ENCODE assay signal across 24 cellular contexts in the genomic region with DNA sequence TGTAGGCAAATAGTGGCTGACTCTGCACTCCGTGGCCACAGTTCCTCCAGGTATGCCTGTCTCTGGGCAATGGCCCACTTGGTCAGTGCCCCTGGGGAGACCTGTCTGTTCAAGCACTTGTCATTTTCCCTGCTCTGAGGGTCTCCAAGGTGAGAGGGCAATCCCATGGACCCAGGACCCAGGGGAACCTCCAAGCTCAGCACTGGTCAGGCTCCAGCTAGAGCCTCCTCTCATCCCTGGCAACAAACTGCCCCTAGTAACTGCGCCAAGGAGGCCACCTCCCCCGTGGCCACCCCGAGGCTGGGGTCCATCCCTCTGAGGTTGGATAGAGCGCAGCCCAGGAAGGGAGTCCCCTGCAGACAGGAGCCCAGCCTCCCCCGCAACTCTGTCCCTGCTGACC. TPM values are rescaled to one million over a fixed set of nuclear protein-coding genes. Genes with fewer than 3 reads are reported as not detected.
A peak's percentile ranks its signal among the peaks of the same experiment; 100 is the strongest.
DNase-seq lines count a peak whose midpoint lies in the region; ATAC-seq and TF ChIP-seq lines count a peak whose summit lies in the region.
"Had no signal": no experiment of that assay in that cellular context is flagged by ENCODE, and none has a peak within 500 bp of the region (broad histone marks: within the 10 kb centered on the region; RNA-seq: fewer than 3 reads in every experiment).

No MANE protein-coding gene starts in this region.

- H3K9me3 ChIP-seq in HUES48 (ENCODE audit: control insufficient read depth, insufficient read depth, low read length) (no peaks in the 10 kb centered on the region), iPS-18a (ENCODE audit: control insufficient read depth, low read depth, low read length) (no peaks in the 10 kb centered on the region), osteoblast (ENCODE audit: low read depth, low read length) (no peaks in the 10 kb centered on the region), mesenchymal stem cell (ENCODE audit: control insufficient read depth, low read length) (no peaks in the 10 kb centered on the region)
- H3K9me3 ChIP-seq: MG63 had no signal

- H3K14ac ChIP-seq in mesenchymal stem cell (ENCODE audit: low read length in 2 of 2) = peak overlapping the region in 1 of 2 experiments; percentile 51

- no peak overlapping the region for H2BK12ac ChIP-seq in mesenchymal stem cell (ENCODE audit: low read length in 2 of 2)

- peak overlapping the region; percentile 43 for H3K4me3 Mint-ChIP-seq in WTC11
- H3K4me3 Mint-ChIP-seq: CD4-positive, alpha-beta memory T cell had no signal

- H3K4me1 Mint-ChIP-seq in WTC11 = peaks cover 12% of the 10 kb centered on the region
- H3K4me1 Mint-ChIP-seq: CD4-positive, alpha-beta memory T cell had no signal

- H3K79me2 ChIP-seq in osteoblast (ENCODE audit: insufficient read depth, low read length) = no peaks in the 10 kb centered on the region

- H3K4me2 ChIP-seq in osteoblast (ENCODE audit: insufficient read depth, low read length) = no peak overlapping the region
- H3K4me2 ChIP-seq in mesenchymal stem cell (ENCODE audit: low read length, poor library complexity, severe bottlenecking) = no peak overlapping the region

- peak overlapping the region; percentile 55; the same call in 1 of the 2 replicates for H3K4me3 ChIP-seq in HUES48 (ENCODE audit: low read depth, low read length)
- no peak overlapping the region for H3K4me3 ChIP-seq in iPS-18a (ENCODE audit: low read length)
- no peak overlapping the region for H3K4me3 ChIP-seq in osteoblast (ENCODE audit: insufficient read depth, low read length)
- H3K4me3 ChIP-seq in mesenchymal stem cell (ENCODE audit: insufficient read depth in 1 of 2, low read depth in 1 of 2, low read length in 2 of 2) = no peak overlapping the region
- H3K4me3 ChIP-seq: MG63 had no signal

- H3K18ac ChIP-seq in mesenchymal stem cell (ENCODE audit: low read depth in 1 of 2, low read length in 2 of 2) = no peak overlapping the region

- CTCF ChIA-PET in WTC11 (lab: Charles Lee) = interaction anchor here (0.6 to 1.5 kb wide), 9 partner anchors 10 to 387 kb away, joined by 3 to 6 read pairs (median 3); partner anchors contain the start of genes TTC12 and ZW10

- no peaks in the 10 kb centered on the region for H3K9me3 Mint-ChIP-seq in WTC11
- H3K9me3 Mint-ChIP-seq: CD4-positive, alpha-beta memory T cell had no signal

- H3K27me3 ChIP-seq in HUES48 (ENCODE audit: control insufficient read depth, insufficient read depth, low read length) (0 out of 2 replicates have a peak, but pooled peaks cover 3% of the 10 kb centered on the region), iPS-18a (ENCODE audit: control insufficient read depth, insufficient read depth, low read length) (peaks cover 14% of the 10 kb centered on the region), osteoblast (ENCODE audit: insufficient read depth, low read length) (peaks cover 45% of the 10 kb centered on the region), mesenchymal stem cell (ENCODE audit: control insufficient read depth in 1 of 2, insufficient read depth in 1 of 2, low read length in 2 of 2) (peaks cover 36 to 52% of the 10 kb centered on the region in 2 experiments)
- H3K27me3 ChIP-seq: MG63 had no signal

- no peaks in the 10 kb centered on the region for H3K36me3 Mint-ChIP-seq in WTC11

- no peak for TF ChIP-seq CTCF in WTC11 (IDR thresholded peaks at IDR 0.05)
- no peak for TF ChIP-seq CTCF in osteoblast (IDR thresholded peaks at IDR 0.05; ENCODE audit: extremely low read depth, low read depth, low read length)

- H4K8ac ChIP-seq in mesenchymal stem cell (ENCODE audit: low read length) = no peak overlapping the region

- H3K36me3 ChIP-seq in HUES48 (ENCODE audit: control insufficient read depth, insufficient read depth, low read length) = no peaks in the 10 kb centered on the region
- H3K36me3 ChIP-seq in iPS-18a (ENCODE audit: control insufficient read depth, low read depth, low read length) = no peaks in the 10 kb centered on the region
- H3K36me3 ChIP-seq in osteoblast (ENCODE audit: insufficient read depth, low read length) = no peaks in the 10 kb centered on the region
- H3K36me3 ChIP-seq in mesenchymal stem cell (ENCODE audit: control insufficient read depth in 1 of 2, insufficient read depth in 2 of 2, low read depth in 1 of 2, low read length in 2 of 2) = no peaks in the 10 kb centered on the region
- H3K36me3 ChIP-seq: MG63 had no signal

- H2BK120ac ChIP-seq in mesenchymal stem cell (ENCODE audit: low read depth, low read length) = no peak overlapping the region

- DNase-seq in WTC11 (ENCODE audit: low spot score) (no peak), osteoblast (ENCODE audit: insufficient read length, low spot score, missing footprints) (peak; percentile 51), mesenchymal stem cell (no peak), NCI-H524 treated with DMSO at 0.1 percent for 48 hours (lab: John Stamatoyannopoulos, UW) (no peak), DMS53 (lab: John Stamatoyannopoulos, UW) (no peak)
- DNase-seq: C1 segment of cervical spinal cord; CD4-positive, alpha-beta memory T cell; COR-L47; KBM-7; MG63; NCI-H1105 treated with DMSO at 0.1 percent for 48 hours; NCI-H146; NCI-H1930; NCI-H2107; NCI-H524; NCI-H774; RPMI8226; SHP77 had no signal

- H2BK15ac ChIP-seq in mesenchymal stem cell (ENCODE audit: low read depth, poor library complexity, severe bottlenecking) = no peak overlapping the region

- no peak overlapping the region for H3K27ac ChIP-seq in HUES48 (ENCODE audit: low read depth, low read length)
- no peak overlapping the region for H3K27ac ChIP-seq in iPS-18a (ENCODE audit: low read length)
- H3K27ac ChIP-seq in osteoblast (ENCODE audit: low read depth, low read length) = no peak overlapping the region
- no peak overlapping the region for H3K27ac ChIP-seq in mesenchymal stem cell (ENCODE audit: low read length, poor library complexity, severe bottlenecking)

- H4K91ac ChIP-seq in mesenchymal stem cell (ENCODE audit: low read length) = no peak overlapping the region

- ATAC-seq in WTC11 (peak; percentile 8; the same call in 1 of the 2 replicates), HG02571 (IDR thresholded peaks at IDR 0.05; ENCODE audit: unreplicated experiment) (no peak)

- H3K9ac ChIP-seq in HUES48 (ENCODE audit: low read depth, low read length) = no peak overlapping the region
- H3K9ac ChIP-seq in iPS-18a (ENCODE audit: low read length) = peak overlapping the region; percentile 19
- no peak overlapping the region for H3K9ac ChIP-seq in mesenchymal stem cell (ENCODE audit: low read length)

- H2AK5ac ChIP-seq in mesenchymal stem cell (ENCODE audit: low read length, severe bottlenecking) = no peak overlapping the region

- H2AFZ ChIP-seq in osteoblast (ENCODE audit: low read length) (no peak overlapping the region), mesenchymal stem cell (ENCODE audit: low read depth, low read length) (no peak overlapping the region)

- no peaks in the 10 kb centered on the region for H4K20me1 ChIP-seq in osteoblast (ENCODE audit: insufficient read depth, low read length)

- H2BK5ac ChIP-seq in mesenchymal stem cell (ENCODE audit: low read depth, low read length, poor library complexity, severe bottlenecking) = no peak overlapping the region

- POLR2A ChIA-PET in WTC11 (lab: Charles Lee) = no interaction called here

- H3K27me3 Mint-ChIP-seq in WTC11 (ENCODE audit: low read depth) = peaks cover 6% of the 10 kb centered on the region; the same call in 1 of the 2 replicates

- H3K4me1 ChIP-seq in HUES48 (ENCODE audit: control insufficient read depth, insufficient read depth, low read length) (peaks cover 23% of the 10 kb centered on the region), iPS-18a (ENCODE audit: control insufficient read depth, low read depth, low read length) (peaks cover 20% of the 10 kb centered on the region), osteoblast (ENCODE audit: insufficient read depth, low read length) (peaks cover 6% of the 10 kb centered on the region), mesenchymal stem cell (ENCODE audit: control insufficient read depth, insufficient read depth, low read depth, low read length) (peaks cover 9% of the 10 kb centered on the region)

- 89% methylated on average over 6 of the region's 6 CpGs for WGBS in mesenchymal stem cell

- no peak overlapping the region for H3K4ac ChIP-seq in mesenchymal stem cell (ENCODE audit: low read depth in 1 of 2, low read length in 2 of 2)

- no peak overlapping the region for H3K27ac Mint-ChIP-seq in WTC11
- H3K27ac Mint-ChIP-seq: CD4-positive, alpha-beta memory T cell had no signal

- no peak overlapping the region for H3K23ac ChIP-seq in mesenchymal stem cell (ENCODE audit: low read length in 2 of 2)

- no peaks in the 10 kb centered on the region for H3K79me1 ChIP-seq in mesenchymal stem cell (replicated peaks; ENCODE audit: low read length, poor library complexity, severe bottlenecking)

TF ChIP-seq in WTC11, 78 proteins besides CTCF, POLR2A, EP300 and RAD21:
- TF ChIP-seq ATF6 (CRISPR knock-in tag; IDR thresholded peaks at IDR 0.05) (no peak), ZNF138 (CRISPR knock-in tag; conservative IDR thresholded peaks at IDR 0.05) (no peak), HMGA2 (CRISPR knock-in tag; IDR thresholded peaks at IDR 0.05) (no peak), IRF2 (CRISPR knock-in tag; IDR thresholded peaks at IDR 0.05; ENCODE audit: borderline replicate concordance, low read depth) (no peak), ZNF317 (CRISPR knock-in tag; IDR thresholded peaks at IDR 0.05; ENCODE audit: borderline replicate concordance, low read depth) (no peak)
TF ChIP-seq in WTC11: peak in this region for 0.

RNA-seq across cellular contexts. Expression of gene ANKK1, which starts 0.7 kb away (rescaled TPM):
- total RNA-seq in WTC11 (2021) (0.09 to 0.15 TPM in 2 of 3 replicates, not detected in the other), osteoblast (under 0.01 TPM in 1 of 2 replicates, not detected in the other)
- polyA plus RNA-seq in mesenchymal stem cell (2013, experiment 1 of 2) = not detected
- polyA plus RNA-seq in mesenchymal stem cell (2013, experiment 2 of 2) = 0.01 TPM
- total RNA-seq: H7, LHCN-M2, SK-MEL-5 had no signal
